Comparison of ENCODE assay signal across 1 cellular context in the genomic region with DNA sequence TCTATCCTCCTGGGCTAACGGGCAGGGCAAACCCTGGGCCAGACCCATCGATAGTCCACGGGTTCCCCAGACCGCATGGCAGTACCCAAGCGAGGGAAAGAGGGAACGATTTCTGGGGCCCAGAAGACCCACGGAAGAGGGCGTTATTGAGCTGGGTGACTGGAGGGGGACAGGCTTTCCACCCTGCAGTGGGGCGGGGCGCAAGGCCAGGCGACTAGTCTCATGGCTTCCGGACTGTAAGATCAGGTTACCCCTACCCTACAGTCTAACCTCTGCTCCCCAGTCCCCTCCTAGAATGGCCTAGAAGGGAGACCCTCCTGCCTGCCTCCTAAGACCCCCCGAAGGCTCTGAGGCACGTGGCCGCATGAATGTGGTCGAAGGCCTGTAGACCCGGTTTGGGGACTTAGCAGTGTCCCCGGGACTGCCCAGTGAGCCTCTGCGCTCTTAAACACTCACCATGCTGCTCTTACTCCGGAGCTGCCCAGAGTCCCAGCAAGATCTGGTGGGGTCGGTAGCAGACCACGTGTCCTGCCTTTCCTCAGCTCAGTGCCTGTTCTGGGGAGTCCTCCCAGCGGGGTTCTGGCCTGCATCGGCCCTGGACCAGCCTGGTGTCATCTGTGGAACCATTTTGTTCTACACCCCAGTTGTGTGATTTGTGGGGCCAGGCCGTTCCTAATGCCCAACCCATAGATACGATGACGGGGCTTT.
TF ChIP-seq lines count a peak whose summit lies in the region.

No MANE protein-coding gene starts in this region.

TF ChIP-seq in K562, 482 proteins besides CTCF, POLR2A, EP300 and RAD21 (continued from another document and continues in another):
- TF ChIP-seq, protein P1, sequence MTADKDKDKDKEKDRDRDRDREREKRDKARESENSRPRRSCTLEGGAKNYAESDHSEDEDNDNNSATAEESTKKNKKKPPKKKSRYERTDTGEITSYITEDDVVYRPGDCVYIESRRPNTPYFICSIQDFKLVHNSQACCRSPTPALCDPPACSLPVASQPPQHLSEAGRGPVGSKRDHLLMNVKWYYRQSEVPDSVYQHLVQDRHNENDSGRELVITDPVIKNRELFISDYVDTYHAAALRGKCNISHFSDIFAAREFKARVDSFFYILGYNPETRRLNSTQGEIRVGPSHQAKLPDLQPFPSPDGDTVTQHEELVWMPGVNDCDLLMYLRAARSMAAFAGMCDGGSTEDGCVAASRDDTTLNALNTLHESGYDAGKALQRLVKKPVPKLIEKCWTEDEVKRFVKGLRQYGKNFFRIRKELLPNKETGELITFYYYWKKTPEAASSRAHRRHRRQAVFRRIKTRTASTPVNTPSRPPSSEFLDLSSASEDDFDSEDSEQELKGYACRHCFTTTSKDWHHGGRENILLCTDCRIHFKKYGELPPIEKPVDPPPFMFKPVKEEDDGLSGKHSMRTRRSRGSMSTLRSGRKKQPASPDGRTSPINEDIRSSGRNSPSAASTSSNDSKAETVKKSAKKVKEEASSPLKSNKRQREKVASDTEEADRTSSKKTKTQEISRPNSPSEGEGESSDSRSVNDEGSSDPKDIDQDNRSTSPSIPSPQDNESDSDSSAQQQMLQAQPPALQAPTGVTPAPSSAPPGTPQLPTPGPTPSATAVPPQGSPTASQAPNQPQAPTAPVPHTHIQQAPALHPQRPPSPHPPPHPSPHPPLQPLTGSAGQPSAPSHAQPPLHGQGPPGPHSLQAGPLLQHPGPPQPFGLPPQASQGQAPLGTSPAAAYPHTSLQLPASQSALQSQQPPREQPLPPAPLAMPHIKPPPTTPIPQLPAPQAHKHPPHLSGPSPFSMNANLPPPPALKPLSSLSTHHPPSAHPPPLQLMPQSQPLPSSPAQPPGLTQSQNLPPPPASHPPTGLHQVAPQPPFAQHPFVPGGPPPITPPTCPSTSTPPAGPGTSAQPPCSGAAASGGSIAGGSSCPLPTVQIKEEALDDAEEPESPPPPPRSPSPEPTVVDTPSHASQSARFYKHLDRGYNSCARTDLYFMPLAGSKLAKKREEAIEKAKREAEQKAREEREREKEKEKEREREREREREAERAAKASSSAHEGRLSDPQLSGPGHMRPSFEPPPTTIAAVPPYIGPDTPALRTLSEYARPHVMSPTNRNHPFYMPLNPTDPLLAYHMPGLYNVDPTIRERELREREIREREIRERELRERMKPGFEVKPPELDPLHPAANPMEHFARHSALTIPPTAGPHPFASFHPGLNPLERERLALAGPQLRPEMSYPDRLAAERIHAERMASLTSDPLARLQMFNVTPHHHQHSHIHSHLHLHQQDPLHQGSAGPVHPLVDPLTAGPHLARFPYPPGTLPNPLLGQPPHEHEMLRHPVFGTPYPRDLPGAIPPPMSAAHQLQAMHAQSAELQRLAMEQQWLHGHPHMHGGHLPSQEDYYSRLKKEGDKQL (CRISPR knock-in tag; IDR thresholded peaks at IDR 0.05; ENCODE audit: borderline replicate concordance) = no peak
- TF ChIP-seq GABPB1 (CRISPR knock-in tag; IDR thresholded peaks at IDR 0.05) (no peak), ZBED1 (IDR thresholded peaks at IDR 0.05) (no peak), RCOR1 (IDR thresholded peaks at IDR 0.05; ENCODE audit: borderline replicate concordance in 1 of 2, low read depth in 2 of 2, low read length in 2 of 2) (no peak), RHOXF2B (CRISPR knock-in tag; conservative IDR thresholded peaks at IDR 0.05) (no peak), ARNT (IDR thresholded peaks at IDR 0.05) (no peak), GATAD2B (IDR thresholded peaks at IDR 0.05; ENCODE audit: borderline replicate concordance) (no peak), NBN (IDR thresholded peaks at IDR 0.05; ENCODE audit: low read depth) (no peak), ZNF408 (CRISPR knock-in tag; IDR thresholded peaks at IDR 0.05; ENCODE audit: low read depth) (no peak), ZNF133 (CRISPR knock-in tag; IDR thresholded peaks at IDR 0.05) (no peak), TAF7 (tag; IDR thresholded peaks at IDR 0.05) (no peak), LCOR (CRISPR knock-in tag; IDR thresholded peaks at IDR 0.05) (no peak), TCF7 (IDR thresholded peaks at IDR 0.05; ENCODE audit: borderline replicate concordance) (no peak), ILK (tag; IDR thresholded peaks at IDR 0.05; ENCODE audit: borderline replicate concordance, low read depth) (no peak), EHMT2 (IDR thresholded peaks at IDR 0.05) (no peak), PTTG1 (tag; IDR thresholded peaks at IDR 0.05; ENCODE audit: low read depth) (no peak), SMARCE1 (IDR thresholded peaks at IDR 0.05) (no peak), MXI1 (IDR thresholded peaks at IDR 0.05; ENCODE audit: low read depth, low read length) (no peak; the same call in 1 of the 2 replicates), TCFL5 (CRISPR knock-in tag; conservative IDR thresholded peaks at IDR 0.05) (0 out of 2 replicates have a peak, but pooled peaks have one; percentile 38)
- TF ChIP-seq, protein P2, sequence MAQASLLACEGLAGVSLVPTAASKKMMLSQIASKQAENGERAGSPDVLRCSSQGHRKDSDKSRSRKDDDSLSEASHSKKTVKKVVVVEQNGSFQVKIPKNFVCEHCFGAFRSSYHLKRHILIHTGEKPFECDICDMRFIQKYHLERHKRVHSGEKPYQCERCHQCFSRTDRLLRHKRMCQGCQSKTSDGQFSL (CRISPR knock-in tag; IDR thresholded peaks at IDR 0.05) = no peak
- TF ChIP-seq, protein P2 (tag; IDR thresholded peaks at IDR 0.05) = 0 out of 4 replicates have a peak, but pooled peaks of 1 of the 2 experiments have one; percentile 25
- TF ChIP-seq, protein P3, sequence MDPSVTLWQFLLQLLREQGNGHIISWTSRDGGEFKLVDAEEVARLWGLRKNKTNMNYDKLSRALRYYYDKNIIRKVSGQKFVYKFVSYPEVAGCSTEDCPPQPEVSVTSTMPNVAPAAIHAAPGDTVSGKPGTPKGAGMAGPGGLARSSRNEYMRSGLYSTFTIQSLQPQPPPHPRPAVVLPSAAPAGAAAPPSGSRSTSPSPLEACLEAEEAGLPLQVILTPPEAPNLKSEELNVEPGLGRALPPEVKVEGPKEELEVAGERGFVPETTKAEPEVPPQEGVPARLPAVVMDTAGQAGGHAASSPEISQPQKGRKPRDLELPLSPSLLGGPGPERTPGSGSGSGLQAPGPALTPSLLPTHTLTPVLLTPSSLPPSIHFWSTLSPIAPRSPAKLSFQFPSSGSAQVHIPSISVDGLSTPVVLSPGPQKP (CRISPR knock-in tag; IDR thresholded peaks at IDR 0.05) = no peak
- TF ChIP-seq, protein P4, sequence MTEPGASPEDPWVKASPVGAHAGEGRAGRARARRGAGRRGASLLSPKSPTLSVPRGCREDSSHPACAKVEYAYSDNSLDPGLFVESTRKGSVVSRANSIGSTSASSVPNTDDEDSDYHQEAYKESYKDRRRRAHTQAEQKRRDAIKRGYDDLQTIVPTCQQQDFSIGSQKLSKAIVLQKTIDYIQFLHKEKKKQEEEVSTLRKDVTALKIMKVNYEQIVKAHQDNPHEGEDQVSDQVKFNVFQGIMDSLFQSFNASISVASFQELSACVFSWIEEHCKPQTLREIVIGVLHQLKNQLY (CRISPR knock-in tag; conservative IDR thresholded peaks at IDR 0.05) = no peak
- TF ChIP-seq, protein P5, sequence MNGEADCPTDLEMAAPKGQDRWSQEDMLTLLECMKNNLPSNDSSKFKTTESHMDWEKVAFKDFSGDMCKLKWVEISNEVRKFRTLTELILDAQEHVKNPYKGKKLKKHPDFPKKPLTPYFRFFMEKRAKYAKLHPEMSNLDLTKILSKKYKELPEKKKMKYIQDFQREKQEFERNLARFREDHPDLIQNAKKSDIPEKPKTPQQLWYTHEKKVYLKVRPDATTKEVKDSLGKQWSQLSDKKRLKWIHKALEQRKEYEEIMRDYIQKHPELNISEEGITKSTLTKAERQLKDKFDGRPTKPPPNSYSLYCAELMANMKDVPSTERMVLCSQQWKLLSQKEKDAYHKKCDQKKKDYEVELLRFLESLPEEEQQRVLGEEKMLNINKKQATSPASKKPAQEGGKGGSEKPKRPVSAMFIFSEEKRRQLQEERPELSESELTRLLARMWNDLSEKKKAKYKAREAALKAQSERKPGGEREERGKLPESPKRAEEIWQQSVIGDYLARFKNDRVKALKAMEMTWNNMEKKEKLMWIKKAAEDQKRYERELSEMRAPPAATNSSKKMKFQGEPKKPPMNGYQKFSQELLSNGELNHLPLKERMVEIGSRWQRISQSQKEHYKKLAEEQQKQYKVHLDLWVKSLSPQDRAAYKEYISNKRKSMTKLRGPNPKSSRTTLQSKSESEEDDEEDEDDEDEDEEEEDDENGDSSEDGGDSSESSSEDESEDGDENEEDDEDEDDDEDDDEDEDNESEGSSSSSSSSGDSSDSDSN (IDR thresholded peaks at IDR 0.05; ENCODE audit: borderline replicate concordance in 1 of 2, low read depth in 2 of 2, low read length in 2 of 2) = 0 out of 4 replicates have a peak, but pooled peaks of 1 of the 2 experiments have one; percentile 9
- TF ChIP-seq, protein P6, sequence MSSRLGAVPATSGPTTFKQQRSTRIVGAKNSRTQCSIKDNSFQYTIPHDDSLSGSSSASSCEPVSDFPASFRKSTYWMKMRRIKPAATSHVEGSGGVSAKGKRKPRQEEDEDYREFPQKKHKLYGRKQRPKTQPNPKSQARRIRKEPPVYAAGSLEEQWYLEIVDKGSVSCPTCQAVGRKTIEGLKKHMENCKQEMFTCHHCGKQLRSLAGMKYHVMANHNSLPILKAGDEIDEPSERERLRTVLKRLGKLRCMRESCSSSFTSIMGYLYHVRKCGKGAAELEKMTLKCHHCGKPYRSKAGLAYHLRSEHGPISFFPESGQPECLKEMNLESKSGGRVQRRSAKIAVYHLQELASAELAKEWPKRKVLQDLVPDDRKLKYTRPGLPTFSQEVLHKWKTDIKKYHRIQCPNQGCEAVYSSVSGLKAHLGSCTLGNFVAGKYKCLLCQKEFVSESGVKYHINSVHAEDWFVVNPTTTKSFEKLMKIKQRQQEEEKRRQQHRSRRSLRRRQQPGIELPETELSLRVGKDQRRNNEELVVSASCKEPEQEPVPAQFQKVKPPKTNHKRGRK (tag; IDR thresholded peaks at IDR 0.05) = no peak
- TF ChIP-seq, protein P7, sequence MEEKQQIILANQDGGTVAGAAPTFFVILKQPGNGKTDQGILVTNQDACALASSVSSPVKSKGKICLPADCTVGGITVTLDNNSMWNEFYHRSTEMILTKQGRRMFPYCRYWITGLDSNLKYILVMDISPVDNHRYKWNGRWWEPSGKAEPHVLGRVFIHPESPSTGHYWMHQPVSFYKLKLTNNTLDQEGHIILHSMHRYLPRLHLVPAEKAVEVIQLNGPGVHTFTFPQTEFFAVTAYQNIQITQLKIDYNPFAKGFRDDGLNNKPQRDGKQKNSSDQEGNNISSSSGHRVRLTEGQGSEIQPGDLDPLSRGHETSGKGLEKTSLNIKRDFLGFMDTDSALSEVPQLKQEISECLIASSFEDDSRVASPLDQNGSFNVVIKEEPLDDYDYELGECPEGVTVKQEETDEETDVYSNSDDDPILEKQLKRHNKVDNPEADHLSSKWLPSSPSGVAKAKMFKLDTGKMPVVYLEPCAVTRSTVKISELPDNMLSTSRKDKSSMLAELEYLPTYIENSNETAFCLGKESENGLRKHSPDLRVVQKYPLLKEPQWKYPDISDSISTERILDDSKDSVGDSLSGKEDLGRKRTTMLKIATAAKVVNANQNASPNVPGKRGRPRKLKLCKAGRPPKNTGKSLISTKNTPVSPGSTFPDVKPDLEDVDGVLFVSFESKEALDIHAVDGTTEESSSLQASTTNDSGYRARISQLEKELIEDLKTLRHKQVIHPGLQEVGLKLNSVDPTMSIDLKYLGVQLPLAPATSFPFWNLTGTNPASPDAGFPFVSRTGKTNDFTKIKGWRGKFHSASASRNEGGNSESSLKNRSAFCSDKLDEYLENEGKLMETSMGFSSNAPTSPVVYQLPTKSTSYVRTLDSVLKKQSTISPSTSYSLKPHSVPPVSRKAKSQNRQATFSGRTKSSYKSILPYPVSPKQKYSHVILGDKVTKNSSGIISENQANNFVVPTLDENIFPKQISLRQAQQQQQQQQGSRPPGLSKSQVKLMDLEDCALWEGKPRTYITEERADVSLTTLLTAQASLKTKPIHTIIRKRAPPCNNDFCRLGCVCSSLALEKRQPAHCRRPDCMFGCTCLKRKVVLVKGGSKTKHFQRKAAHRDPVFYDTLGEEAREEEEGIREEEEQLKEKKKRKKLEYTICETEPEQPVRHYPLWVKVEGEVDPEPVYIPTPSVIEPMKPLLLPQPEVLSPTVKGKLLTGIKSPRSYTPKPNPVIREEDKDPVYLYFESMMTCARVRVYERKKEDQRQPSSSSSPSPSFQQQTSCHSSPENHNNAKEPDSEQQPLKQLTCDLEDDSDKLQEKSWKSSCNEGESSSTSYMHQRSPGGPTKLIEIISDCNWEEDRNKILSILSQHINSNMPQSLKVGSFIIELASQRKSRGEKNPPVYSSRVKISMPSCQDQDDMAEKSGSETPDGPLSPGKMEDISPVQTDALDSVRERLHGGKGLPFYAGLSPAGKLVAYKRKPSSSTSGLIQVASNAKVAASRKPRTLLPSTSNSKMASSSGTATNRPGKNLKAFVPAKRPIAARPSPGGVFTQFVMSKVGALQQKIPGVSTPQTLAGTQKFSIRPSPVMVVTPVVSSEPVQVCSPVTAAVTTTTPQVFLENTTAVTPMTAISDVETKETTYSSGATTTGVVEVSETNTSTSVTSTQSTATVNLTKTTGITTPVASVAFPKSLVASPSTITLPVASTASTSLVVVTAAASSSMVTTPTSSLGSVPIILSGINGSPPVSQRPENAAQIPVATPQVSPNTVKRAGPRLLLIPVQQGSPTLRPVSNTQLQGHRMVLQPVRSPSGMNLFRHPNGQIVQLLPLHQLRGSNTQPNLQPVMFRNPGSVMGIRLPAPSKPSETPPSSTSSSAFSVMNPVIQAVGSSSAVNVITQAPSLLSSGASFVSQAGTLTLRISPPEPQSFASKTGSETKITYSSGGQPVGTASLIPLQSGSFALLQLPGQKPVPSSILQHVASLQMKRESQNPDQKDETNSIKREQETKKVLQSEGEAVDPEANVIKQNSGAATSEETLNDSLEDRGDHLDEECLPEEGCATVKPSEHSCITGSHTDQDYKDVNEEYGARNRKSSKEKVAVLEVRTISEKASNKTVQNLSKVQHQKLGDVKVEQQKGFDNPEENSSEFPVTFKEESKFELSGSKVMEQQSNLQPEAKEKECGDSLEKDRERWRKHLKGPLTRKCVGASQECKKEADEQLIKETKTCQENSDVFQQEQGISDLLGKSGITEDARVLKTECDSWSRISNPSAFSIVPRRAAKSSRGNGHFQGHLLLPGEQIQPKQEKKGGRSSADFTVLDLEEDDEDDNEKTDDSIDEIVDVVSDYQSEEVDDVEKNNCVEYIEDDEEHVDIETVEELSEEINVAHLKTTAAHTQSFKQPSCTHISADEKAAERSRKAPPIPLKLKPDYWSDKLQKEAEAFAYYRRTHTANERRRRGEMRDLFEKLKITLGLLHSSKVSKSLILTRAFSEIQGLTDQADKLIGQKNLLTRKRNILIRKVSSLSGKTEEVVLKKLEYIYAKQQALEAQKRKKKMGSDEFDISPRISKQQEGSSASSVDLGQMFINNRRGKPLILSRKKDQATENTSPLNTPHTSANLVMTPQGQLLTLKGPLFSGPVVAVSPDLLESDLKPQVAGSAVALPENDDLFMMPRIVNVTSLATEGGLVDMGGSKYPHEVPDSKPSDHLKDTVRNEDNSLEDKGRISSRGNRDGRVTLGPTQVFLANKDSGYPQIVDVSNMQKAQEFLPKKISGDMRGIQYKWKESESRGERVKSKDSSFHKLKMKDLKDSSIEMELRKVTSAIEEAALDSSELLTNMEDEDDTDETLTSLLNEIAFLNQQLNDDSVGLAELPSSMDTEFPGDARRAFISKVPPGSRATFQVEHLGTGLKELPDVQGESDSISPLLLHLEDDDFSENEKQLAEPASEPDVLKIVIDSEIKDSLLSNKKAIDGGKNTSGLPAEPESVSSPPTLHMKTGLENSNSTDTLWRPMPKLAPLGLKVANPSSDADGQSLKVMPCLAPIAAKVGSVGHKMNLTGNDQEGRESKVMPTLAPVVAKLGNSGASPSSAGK (IDR thresholded peaks at IDR 0.05) = peak; percentile 92
